In the genomic region with DNA sequence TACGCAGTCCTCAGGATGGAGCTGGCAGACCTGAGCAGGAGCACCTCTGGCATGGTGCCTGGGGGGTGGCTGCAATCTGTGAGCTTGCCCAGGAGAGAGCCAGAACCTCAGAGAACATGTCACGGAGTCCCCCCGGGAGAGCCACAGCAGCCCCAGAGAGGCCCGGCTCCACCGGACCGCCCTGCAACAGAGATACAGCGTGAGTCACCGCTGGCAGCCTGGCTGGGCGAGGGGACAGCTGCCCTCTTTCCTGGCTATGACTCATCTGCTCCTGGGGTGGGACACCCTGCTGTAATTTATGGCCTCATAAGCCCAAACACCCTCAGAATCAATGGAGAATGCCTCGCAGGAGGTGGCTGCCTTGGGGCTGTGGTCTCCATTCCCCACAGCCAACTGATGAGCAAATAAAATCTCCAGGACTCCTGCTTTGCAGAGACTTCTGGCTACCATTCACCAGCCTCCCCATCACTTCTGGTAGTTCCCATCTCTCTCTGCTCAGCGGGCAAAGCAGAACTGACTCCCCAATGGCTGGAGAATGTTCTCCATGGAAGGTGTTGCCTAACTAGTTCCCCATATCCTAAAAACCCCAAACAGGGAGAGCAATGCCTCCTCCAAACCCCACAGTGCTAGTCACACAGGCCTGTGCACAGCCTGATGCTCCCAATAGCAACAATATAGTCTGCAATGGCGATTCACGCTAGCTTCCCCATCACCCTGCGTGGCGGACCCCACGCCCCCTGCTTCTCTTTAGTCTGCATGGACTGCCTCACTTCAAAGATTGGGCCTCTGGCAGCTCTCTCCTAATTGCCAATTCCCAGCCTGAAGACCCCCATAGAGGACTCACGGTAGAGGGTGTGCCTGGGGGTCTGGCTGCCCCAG, we compare ENCODE assay signal across 1 cellular context.
TF ChIP-seq lines count a peak whose summit lies in the region.

No MANE protein-coding gene starts in this region.

TF ChIP-seq in HEK293, 187 proteins besides CTCF, POLR2A, EP300 and RAD21 (continued from another document and continues in another):
- TF ChIP-seq, protein P1, sequence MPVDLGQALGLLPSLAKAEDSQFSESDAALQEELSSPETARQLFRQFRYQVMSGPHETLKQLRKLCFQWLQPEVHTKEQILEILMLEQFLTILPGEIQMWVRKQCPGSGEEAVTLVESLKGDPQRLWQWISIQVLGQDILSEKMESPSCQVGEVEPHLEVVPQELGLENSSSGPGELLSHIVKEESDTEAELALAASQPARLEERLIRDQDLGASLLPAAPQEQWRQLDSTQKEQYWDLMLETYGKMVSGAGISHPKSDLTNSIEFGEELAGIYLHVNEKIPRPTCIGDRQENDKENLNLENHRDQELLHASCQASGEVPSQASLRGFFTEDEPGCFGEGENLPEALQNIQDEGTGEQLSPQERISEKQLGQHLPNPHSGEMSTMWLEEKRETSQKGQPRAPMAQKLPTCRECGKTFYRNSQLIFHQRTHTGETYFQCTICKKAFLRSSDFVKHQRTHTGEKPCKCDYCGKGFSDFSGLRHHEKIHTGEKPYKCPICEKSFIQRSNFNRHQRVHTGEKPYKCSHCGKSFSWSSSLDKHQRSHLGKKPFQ (tag by site-specific recombination; IDR thresholded peaks at IDR 0.05): no peak
- TF ChIP-seq KLF16 (tag by site-specific recombination; IDR thresholded peaks at IDR 0.05) (peak; percentile 82), ZNF133 (tag by site-specific recombination; IDR thresholded peaks at IDR 0.05) (no peak), ZNF433 (tag by site-specific recombination; IDR thresholded peaks at IDR 0.05; ENCODE audit: low read depth) (no peak), ZNF394 (tag by site-specific recombination; IDR thresholded peaks at IDR 0.05; ENCODE audit: borderline replicate concordance) (peak; percentile 61; the same call in 1 of the 2 replicates), ZNF157 (tag by site-specific recombination; IDR thresholded peaks at IDR 0.05) (no peak), ZNF335 (tag by site-specific recombination; conservative IDR thresholded peaks at IDR 0.05) (no peak), PRDM4 (tag by site-specific recombination; IDR thresholded peaks at IDR 0.05) (no peak), ZNF223 (tag by site-specific recombination; IDR thresholded peaks at IDR 0.05) (no peak), ZNF654 (tag by site-specific recombination; IDR thresholded peaks at IDR 0.05; ENCODE audit: low read depth) (no peak), AEBP2 (tag by site-specific recombination; IDR thresholded peaks at IDR 0.05; ENCODE audit: borderline replicate concordance) (no peak), ZNF677 (tag by site-specific recombination; IDR thresholded peaks at IDR 0.05) (no peak), PBX3 (CRISPR knock-in tag; IDR thresholded peaks at IDR 0.05) (no peak), ZNF514 (tag by site-specific recombination; IDR thresholded peaks at IDR 0.05) (no peak), ZNF645 (tag by site-specific recombination; IDR thresholded peaks at IDR 0.05) (no peak), ZNF266 (tag by site-specific recombination; IDR thresholded peaks at IDR 0.05; ENCODE audit: low read depth) (no peak), SCRT2 (tag by site-specific recombination; IDR thresholded peaks at IDR 0.05) (no peak; the same call in 1 of the 2 replicates), ZNF664 (tag by site-specific recombination; IDR thresholded peaks at IDR 0.05) (no peak), ZNF544 (tag by site-specific recombination; IDR thresholded peaks at IDR 0.05) (no peak), BCL11B (tag by site-specific recombination; IDR thresholded peaks at IDR 0.05; ENCODE audit: low read depth) (no peak), WT1 (tag by site-specific recombination; IDR thresholded peaks at IDR 0.05) (peak; percentile 70), SP7 (tag by site-specific recombination; IDR thresholded peaks at IDR 0.05) (peak; percentile 95), MEIS1 (CRISPR knock-in tag; IDR thresholded peaks at IDR 0.05; ENCODE audit: borderline replicate concordance) (peak; percentile 90), ZSCAN23 (tag by site-specific recombination; IDR thresholded peaks at IDR 0.05) (peak; percentile 42; the same call in 1 of the 2 replicates), ZNF19 (tag by site-specific recombination; IDR thresholded peaks at IDR 0.05; ENCODE audit: low read depth) (no peak), ZNF76 (tag by site-specific recombination; IDR thresholded peaks at IDR 0.05; ENCODE audit: borderline replicate concordance, low read depth) (no peak), ZNF112 (tag by site-specific recombination; IDR thresholded peaks at IDR 0.05) (no peak), ZNF214 (tag by site-specific recombination; IDR thresholded peaks at IDR 0.05; ENCODE audit: borderline replicate concordance) (no peak)
- TF ChIP-seq, protein P2, sequence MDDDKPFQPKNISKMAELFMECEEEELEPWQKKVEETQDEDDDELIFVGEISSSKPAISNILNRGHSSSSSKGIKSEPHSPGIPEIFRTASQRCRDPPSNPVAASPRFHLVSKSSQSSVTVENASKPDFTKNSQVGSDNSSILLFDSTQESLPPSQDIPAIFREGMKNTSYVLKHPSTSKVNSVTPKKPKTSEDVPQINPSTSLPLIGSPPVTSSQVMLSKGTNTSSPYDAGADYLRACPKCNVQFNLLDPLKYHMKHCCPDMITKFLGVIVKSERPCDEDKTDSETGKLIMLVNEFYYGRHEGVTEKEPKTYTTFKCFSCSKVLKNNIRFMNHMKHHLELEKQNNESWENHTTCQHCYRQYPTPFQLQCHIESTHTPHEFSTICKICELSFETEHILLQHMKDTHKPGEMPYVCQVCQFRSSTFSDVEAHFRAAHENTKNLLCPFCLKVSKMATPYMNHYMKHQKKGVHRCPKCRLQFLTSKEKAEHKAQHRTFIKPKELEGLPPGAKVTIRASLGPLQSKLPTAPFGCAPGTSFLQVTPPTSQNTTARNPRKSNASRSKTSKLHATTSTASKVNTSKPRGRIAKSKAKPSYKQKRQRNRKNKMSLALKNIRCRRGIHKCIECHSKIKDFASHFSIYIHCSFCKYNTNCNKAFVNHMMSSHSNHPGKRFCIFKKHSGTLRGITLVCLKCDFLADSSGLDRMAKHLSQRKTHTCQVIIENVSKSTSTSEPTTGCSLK (tag by site-specific recombination; IDR thresholded peaks at IDR 0.05): no peak
- TF ChIP-seq, protein P3, sequence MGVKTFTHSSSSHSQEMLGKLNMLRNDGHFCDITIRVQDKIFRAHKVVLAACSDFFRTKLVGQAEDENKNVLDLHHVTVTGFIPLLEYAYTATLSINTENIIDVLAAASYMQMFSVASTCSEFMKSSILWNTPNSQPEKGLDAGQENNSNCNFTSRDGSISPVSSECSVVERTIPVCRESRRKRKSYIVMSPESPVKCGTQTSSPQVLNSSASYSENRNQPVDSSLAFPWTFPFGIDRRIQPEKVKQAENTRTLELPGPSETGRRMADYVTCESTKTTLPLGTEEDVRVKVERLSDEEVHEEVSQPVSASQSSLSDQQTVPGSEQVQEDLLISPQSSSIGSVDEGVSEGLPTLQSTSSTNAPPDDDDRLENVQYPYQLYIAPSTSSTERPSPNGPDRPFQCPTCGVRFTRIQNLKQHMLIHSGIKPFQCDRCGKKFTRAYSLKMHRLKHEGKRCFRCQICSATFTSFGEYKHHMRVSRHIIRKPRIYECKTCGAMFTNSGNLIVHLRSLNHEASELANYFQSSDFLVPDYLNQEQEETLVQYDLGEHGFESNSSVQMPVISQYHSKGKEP (tag by site-specific recombination; IDR thresholded peaks at IDR 0.05): no peak
- TF ChIP-seq, protein P4, sequence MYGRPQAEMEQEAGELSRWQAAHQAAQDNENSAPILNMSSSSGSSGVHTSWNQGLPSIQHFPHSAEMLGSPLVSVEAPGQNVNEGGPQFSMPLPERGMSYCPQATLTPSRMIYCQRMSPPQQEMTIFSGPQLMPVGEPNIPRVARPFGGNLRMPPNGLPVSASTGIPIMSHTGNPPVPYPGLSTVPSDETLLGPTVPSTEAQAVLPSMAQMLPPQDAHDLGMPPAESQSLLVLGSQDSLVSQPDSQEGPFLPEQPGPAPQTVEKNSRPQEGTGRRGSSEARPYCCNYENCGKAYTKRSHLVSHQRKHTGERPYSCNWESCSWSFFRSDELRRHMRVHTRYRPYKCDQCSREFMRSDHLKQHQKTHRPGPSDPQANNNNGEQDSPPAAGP (tag by site-specific recombination; IDR thresholded peaks at IDR 0.05): peak; percentile 93
- TF ChIP-seq, protein P5, sequence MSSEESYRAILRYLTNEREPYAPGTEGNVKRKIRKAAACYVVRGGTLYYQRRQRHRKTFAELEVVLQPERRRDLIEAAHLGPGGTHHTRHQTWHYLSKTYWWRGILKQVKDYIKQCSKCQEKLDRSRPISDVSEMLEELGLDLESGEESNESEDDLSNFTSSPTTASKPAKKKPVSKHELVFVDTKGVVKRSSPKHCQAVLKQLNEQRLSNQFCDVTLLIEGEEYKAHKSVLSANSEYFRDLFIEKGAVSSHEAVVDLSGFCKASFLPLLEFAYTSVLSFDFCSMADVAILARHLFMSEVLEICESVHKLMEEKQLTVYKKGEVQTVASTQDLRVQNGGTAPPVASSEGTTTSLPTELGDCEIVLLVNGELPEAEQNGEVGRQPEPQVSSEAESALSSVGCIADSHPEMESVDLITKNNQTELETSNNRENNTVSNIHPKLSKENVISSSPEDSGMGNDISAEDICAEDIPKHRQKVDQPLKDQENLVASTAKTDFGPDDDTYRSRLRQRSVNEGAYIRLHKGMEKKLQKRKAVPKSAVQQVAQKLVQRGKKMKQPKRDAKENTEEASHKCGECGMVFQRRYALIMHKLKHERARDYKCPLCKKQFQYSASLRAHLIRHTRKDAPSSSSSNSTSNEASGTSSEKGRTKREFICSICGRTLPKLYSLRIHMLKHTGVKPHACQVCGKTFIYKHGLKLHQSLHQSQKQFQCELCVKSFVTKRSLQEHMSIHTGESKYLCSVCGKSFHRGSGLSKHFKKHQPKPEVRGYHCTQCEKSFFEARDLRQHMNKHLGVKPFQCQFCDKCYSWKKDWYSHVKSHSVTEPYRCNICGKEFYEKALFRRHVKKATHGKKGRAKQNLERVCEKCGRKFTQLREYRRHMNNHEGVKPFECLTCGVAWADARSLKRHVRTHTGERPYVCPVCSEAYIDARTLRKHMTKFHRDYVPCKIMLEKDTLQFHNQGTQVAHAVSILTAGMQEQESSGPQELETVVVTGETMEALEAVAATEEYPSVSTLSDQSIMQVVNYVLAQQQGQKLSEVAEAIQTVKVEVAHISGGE (tag by site-specific recombination; conservative IDR thresholded peaks at IDR 0.05; ENCODE audit: low read depth): no peak
